Comparison of ENCODE assay signal across 1 cellular context in genomic region chr14:61331992-61332657, GRCh38.
TF ChIP-seq lines count a peak whose summit lies in the region.

No MANE protein-coding gene starts in this region.

TF ChIP-seq in HEK293, 187 proteins besides CTCF, POLR2A, EP300 and RAD21 (continued from another document and continues in another):
- TF ChIP-seq, protein P1, sequence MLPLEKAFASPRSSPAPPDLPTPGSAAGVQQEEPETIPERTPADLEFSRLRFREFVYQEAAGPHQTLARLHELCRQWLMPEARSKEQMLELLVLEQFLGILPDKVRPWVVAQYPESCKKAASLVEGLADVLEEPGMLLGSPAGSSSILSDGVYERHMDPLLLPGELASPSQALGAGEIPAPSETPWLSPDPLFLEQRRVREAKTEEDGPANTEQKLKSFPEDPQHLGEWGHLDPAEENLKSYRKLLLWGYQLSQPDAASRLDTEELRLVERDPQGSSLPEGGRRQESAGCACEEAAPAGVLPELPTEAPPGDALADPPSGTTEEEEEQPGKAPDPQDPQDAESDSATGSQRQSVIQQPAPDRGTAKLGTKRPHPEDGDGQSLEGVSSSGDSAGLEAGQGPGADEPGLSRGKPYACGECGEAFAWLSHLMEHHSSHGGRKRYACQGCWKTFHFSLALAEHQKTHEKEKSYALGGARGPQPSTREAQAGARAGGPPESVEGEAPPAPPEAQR (tag by site-specific recombination; IDR thresholded peaks at IDR 0.05): no peak
- TF ChIP-seq ZNF530 (tag by site-specific recombination; IDR thresholded peaks at IDR 0.05; ENCODE audit: low read depth) (no peak), ZSCAN23 (tag by site-specific recombination; IDR thresholded peaks at IDR 0.05) (no peak), ZNF433 (tag by site-specific recombination; IDR thresholded peaks at IDR 0.05; ENCODE audit: low read depth) (no peak), ZNF341 (tag by site-specific recombination; IDR thresholded peaks at IDR 0.05; ENCODE audit: low read depth) (0 out of 2 replicates have a peak, but pooled peaks have one; percentile 30), ZNF529 (tag by site-specific recombination; IDR thresholded peaks at IDR 0.05; ENCODE audit: insufficient replicate concordance) (no peak), ZNF24 (tag by site-specific recombination; IDR thresholded peaks at IDR 0.05) (peak; percentile 75), OSR2 (tag by site-specific recombination; IDR thresholded peaks at IDR 0.05) (peak; percentile 99), YY1 (tag by site-specific recombination; IDR thresholded peaks at IDR 0.05) (peak; percentile 62), ZNF214 (tag by site-specific recombination; IDR thresholded peaks at IDR 0.05; ENCODE audit: borderline replicate concordance) (no peak), ZNF660 (tag by site-specific recombination; IDR thresholded peaks at IDR 0.05) (no peak), KLF9 (tag by site-specific recombination; IDR thresholded peaks at IDR 0.05; ENCODE audit: low read depth) (no peak), MYNN (tag by site-specific recombination; IDR thresholded peaks at IDR 0.05; ENCODE audit: borderline replicate concordance) (no peak; the same call in 1 of the 2 replicates), ZBTB21 (tag by site-specific recombination; IDR thresholded peaks at IDR 0.05) (no peak), ZBTB1 (tag by site-specific recombination; IDR thresholded peaks at IDR 0.05) (peak; percentile 91), PRDM4 (tag by site-specific recombination; IDR thresholded peaks at IDR 0.05) (peak; percentile 89), GFI1B (tag by site-specific recombination; IDR thresholded peaks at IDR 0.05) (peak; percentile 46; the same call in 1 of the 2 replicates), ZNF777 (tag by site-specific recombination; IDR thresholded peaks at IDR 0.05; ENCODE audit: borderline replicate concordance) (no peak), ZNF138 (tag by site-specific recombination; IDR thresholded peaks at IDR 0.05; ENCODE audit: borderline replicate concordance) (no peak), OVOL3 (tag by site-specific recombination; IDR thresholded peaks at IDR 0.05) (no peak; the same call in 1 of the 2 replicates), ZFP41 (tag by site-specific recombination; IDR thresholded peaks at IDR 0.05; ENCODE audit: borderline replicate concordance) (no peak), SP2 (tag by site-specific recombination; IDR thresholded peaks at IDR 0.05) (no peak), ZFP3 (tag by site-specific recombination; IDR thresholded peaks at IDR 0.05; ENCODE audit: low read depth) (no peak), ZBTB48 (tag by site-specific recombination; IDR thresholded peaks at IDR 0.05) (no peak), ZNF571 (tag by site-specific recombination; IDR thresholded peaks at IDR 0.05) (no peak), GLIS1 (tag by site-specific recombination; IDR thresholded peaks at IDR 0.05) (peak; percentile 53), HOXD13 (CRISPR knock-in tag; IDR thresholded peaks at IDR 0.05; ENCODE audit: borderline replicate concordance) (no peak), ZNF311 (tag by site-specific recombination; IDR thresholded peaks at IDR 0.05; ENCODE audit: borderline replicate concordance) (no peak), ZNF354C (tag by site-specific recombination; IDR thresholded peaks at IDR 0.05; ENCODE audit: borderline replicate concordance, low read depth) (no peak), ZNF600 (tag by site-specific recombination; IDR thresholded peaks at IDR 0.05) (peak; percentile 89), ZNF701 (tag by site-specific recombination; IDR thresholded peaks at IDR 0.05) (no peak), ZNF76 (tag by site-specific recombination; IDR thresholded peaks at IDR 0.05; ENCODE audit: borderline replicate concordance, low read depth) (no peak), ZNF548 (tag by site-specific recombination; IDR thresholded peaks at IDR 0.05) (no peak), FEZF1 (tag by site-specific recombination; IDR thresholded peaks at IDR 0.05) (peak; percentile 97), EGR2 (tag by site-specific recombination; IDR thresholded peaks at IDR 0.05; ENCODE audit: low read depth) (no peak), ZNF514 (tag by site-specific recombination; IDR thresholded peaks at IDR 0.05) (no peak), KLF17 (tag by site-specific recombination; IDR thresholded peaks at IDR 0.05) (peak; percentile 94)
- TF ChIP-seq, protein P2, sequence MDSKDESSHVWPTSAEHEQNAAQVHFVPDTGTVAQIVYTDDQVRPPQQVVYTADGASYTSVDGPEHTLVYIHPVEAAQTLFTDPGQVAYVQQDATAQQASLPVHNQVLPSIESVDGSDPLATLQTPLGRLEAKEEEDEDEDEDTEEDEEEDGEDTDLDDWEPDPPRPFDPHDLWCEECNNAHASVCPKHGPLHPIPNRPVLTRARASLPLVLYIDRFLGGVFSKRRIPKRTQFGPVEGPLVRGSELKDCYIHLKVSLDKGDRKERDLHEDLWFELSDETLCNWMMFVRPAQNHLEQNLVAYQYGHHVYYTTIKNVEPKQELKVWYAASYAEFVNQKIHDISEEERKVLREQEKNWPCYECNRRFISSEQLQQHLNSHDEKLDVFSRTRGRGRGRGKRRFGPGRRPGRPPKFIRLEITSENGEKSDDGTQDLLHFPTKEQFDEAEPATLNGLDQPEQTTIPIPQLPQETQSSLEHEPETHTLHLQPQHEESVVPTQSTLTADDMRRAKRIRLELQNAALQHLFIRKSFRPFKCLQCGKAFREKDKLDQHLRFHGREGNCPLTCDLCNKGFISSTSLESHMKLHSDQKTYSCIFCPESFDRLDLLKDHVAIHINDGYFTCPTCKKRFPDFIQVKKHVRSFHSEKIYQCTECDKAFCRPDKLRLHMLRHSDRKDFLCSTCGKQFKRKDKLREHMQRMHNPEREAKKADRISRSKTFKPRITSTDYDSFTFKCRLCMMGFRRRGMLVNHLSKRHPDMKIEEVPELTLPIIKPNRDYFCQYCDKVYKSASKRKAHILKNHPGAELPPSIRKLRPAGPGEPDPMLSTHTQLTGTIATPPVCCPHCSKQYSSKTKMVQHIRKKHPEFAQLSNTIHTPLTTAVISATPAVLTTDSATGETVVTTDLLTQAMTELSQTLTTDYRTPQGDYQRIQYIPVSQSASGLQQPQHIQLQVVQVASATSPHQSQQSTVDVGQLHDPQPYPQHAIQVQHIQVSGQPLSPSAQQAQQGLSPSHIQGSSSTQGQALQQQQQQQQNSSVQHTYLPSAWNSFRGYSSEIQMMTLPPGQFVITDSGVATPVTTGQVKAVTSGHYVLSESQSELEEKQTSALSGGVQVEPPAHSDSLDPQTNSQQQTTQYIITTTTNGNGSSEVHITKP (tag by site-specific recombination; IDR thresholded peaks at IDR 0.05): no peak
- TF ChIP-seq, protein P3, sequence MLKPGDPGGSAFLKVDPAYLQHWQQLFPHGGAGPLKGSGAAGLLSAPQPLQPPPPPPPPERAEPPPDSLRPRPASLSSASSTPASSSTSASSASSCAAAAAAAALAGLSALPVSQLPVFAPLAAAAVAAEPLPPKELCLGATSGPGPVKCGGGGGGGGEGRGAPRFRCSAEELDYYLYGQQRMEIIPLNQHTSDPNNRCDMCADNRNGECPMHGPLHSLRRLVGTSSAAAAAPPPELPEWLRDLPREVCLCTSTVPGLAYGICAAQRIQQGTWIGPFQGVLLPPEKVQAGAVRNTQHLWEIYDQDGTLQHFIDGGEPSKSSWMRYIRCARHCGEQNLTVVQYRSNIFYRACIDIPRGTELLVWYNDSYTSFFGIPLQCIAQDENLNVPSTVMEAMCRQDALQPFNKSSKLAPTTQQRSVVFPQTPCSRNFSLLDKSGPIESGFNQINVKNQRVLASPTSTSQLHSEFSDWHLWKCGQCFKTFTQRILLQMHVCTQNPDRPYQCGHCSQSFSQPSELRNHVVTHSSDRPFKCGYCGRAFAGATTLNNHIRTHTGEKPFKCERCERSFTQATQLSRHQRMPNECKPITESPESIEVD (tag by site-specific recombination; IDR thresholded peaks at IDR 0.05): peak; percentile 96
- TF ChIP-seq, protein P4, sequence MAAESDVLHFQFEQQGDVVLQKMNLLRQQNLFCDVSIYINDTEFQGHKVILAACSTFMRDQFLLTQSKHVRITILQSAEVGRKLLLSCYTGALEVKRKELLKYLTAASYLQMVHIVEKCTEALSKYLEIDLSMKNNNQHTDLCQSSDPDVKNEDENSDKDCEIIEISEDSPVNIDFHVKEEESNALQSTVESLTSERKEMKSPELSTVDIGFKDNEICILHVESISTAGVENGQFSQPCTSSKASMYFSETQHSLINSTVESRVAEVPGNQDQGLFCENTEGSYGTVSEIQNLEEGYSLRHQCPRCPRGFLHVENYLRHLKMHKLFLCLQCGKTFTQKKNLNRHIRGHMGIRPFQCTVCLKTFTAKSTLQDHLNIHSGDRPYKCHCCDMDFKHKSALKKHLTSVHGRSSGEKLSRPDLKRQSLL (tag by site-specific recombination; IDR thresholded peaks at IDR 0.05): no peak
- TF ChIP-seq, protein P5, sequence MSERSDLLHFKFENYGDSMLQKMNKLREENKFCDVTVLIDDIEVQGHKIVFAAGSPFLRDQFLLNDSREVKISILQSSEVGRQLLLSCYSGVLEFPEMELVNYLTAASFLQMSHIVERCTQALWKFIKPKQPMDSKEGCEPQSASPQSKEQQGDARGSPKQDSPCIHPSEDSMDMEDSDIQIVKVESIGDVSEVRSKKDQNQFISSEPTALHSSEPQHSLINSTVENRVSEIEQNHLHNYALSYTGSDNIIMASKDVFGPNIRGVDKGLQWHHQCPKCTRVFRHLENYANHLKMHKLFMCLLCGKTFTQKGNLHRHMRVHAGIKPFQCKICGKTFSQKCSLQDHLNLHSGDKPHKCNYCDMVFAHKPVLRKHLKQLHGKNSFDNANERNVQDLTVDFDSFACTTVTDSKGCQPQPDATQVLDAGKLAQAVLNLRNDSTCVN (tag by site-specific recombination; optimal IDR thresholded peaks at IDR 0.05): no peak
- TF ChIP-seq, protein P6, sequence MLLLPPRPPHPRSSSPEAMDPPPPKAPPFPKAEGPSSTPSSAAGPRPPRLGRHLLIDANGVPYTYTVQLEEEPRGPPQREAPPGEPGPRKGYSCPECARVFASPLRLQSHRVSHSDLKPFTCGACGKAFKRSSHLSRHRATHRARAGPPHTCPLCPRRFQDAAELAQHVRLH (tag by site-specific recombination; IDR thresholded peaks at IDR 0.05): peak; percentile 99
- TF ChIP-seq, protein P7, sequence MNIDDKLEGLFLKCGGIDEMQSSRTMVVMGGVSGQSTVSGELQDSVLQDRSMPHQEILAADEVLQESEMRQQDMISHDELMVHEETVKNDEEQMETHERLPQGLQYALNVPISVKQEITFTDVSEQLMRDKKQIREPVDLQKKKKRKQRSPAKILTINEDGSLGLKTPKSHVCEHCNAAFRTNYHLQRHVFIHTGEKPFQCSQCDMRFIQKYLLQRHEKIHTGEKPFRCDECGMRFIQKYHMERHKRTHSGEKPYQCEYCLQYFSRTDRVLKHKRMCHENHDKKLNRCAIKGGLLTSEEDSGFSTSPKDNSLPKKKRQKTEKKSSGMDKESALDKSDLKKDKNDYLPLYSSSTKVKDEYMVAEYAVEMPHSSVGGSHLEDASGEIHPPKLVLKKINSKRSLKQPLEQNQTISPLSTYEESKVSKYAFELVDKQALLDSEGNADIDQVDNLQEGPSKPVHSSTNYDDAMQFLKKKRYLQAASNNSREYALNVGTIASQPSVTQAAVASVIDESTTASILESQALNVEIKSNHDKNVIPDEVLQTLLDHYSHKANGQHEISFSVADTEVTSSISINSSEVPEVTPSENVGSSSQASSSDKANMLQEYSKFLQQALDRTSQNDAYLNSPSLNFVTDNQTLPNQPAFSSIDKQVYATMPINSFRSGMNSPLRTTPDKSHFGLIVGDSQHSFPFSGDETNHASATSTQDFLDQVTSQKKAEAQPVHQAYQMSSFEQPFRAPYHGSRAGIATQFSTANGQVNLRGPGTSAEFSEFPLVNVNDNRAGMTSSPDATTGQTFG (tag by site-specific recombination; IDR thresholded peaks at IDR 0.05; ENCODE audit: borderline replicate concordance): no peak
- TF ChIP-seq, protein P8, sequence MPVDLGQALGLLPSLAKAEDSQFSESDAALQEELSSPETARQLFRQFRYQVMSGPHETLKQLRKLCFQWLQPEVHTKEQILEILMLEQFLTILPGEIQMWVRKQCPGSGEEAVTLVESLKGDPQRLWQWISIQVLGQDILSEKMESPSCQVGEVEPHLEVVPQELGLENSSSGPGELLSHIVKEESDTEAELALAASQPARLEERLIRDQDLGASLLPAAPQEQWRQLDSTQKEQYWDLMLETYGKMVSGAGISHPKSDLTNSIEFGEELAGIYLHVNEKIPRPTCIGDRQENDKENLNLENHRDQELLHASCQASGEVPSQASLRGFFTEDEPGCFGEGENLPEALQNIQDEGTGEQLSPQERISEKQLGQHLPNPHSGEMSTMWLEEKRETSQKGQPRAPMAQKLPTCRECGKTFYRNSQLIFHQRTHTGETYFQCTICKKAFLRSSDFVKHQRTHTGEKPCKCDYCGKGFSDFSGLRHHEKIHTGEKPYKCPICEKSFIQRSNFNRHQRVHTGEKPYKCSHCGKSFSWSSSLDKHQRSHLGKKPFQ (tag by site-specific recombination; IDR thresholded peaks at IDR 0.05): peak; percentile 93; the same call in 1 of the 2 replicates
